Comparison of ENCODE assay signal across 1 cellular context in the genomic region with DNA sequence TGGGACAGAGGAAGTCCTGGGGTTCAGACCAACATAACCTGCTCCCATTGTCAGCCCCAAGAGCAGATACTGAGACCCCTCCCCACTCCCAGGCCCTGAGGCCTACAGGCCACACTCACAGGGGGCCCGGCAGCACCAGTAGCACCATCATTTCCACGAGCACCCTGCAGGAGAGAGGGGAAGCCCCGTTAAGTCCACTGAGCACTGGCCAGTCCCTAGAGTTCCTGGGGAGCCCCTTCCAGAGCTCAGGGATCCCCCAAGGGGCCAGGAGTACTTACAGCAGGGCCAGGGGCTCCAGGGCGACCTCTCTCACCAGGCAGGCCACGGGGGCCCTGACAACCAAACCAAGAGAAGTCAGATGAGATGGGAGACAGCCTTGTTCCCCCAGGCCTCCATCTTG.
TF ChIP-seq lines count a peak whose summit lies in the region.

No MANE protein-coding gene starts in this region.

TF ChIP-seq in A549, 52 proteins besides CTCF, POLR2A, EP300 and RAD21 (continued from another document):
- TF ChIP-seq, protein P1, sequence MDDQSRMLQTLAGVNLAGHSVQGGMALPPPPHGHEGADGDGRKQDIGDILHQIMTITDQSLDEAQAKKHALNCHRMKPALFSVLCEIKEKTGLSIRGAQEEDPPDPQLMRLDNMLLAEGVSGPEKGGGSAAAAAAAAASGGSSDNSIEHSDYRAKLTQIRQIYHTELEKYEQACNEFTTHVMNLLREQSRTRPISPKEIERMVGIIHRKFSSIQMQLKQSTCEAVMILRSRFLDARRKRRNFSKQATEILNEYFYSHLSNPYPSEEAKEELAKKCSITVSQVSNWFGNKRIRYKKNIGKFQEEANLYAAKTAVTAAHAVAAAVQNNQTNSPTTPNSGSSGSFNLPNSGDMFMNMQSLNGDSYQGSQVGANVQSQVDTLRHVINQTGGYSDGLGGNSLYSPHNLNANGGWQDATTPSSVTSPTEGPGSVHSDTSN (IDR thresholded peaks at IDR 0.05): no peak
- no peak for TF ChIP-seq TFCP2L1 (CRISPR knock-in tag; IDR thresholded peaks at IDR 0.05)
- TF ChIP-seq FOSL2 (IDR thresholded peaks at IDR 0.05): no peak
- no peak for TF ChIP-seq FOSL2 (CRISPR knock-in tag; IDR thresholded peaks at IDR 0.05)
- TF ChIP-seq FOXS1 (CRISPR knock-in tag; IDR thresholded peaks at IDR 0.05): no peak
TF ChIP-seq in A549: peak in this region for 0.
